In the genomic region with DNA sequence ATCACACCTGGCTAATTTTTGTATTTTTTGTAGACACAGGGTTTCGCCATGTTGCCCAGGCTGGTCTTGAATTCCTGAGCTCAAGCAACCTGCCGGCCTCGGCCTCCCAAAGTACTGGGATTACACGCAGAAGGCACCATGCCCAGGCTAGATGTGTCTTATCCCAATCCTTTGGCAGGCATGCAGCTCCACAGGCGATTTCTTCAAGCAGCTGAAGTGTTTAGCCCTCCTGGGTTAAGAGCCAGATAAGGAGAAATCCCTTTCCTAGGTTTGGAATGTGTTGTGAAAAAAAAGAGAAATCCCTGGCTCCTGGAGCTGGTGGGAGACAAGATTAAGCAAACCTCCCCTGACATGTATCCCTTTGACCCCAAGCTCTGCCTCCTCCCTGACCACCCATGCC, we compare ENCODE assay signal across 12 cellular contexts. TPM values are rescaled to one million over a fixed set of nuclear protein-coding genes. Genes with fewer than 3 reads are reported as not detected.
DNase-seq lines count a peak whose midpoint lies in the region; ATAC-seq and TF ChIP-seq lines count a peak whose summit lies in the region.
"Had no signal": no experiment of that assay in that cellular context is flagged by ENCODE, and none has a peak within 500 bp of the region (broad histone marks: within the 10 kb centered on the region; RNA-seq: fewer than 3 reads in every experiment).

No MANE protein-coding gene starts in this region.

- H3K79me2 ChIP-seq in Loucy (ENCODE audit: insufficient read depth, low read length) (peaks cover 67% of the 10 kb centered on the region), neural progenitor cell (ENCODE audit: low read depth) (peaks cover 29% of the 10 kb centered on the region)

- peak overlapping the region; percentile 69 to 98 (median 77) for H3K4me3 Mint-ChIP-seq in CD8-positive, alpha-beta memory T cell
- H3K4me3 Mint-ChIP-seq in chondrocyte (ENCODE audit: unreplicated experiment), result no peak overlapping the region
- H3K4me3 Mint-ChIP-seq in neural progenitor cell, result peak overlapping the region; percentile 79

- no peaks in the 10 kb centered on the region for H3K9me3 ChIP-seq in CD8-positive, alpha-beta memory T cell (ENCODE audit: low read length)
- H3K9me3 ChIP-seq in Loucy (ENCODE audit: insufficient read depth, low read depth, low read length) (no peaks in the 10 kb centered on the region), neural progenitor cell (ENCODE audit: low read depth) (no peaks in the 10 kb centered on the region)
- H3K9me3 ChIP-seq: ascending aorta had no signal

- H3K27ac ChIP-seq in CD8-positive, alpha-beta memory T cell (ENCODE audit: low read depth, low read length), result peak overlapping the region; percentile 27
- H3K27ac ChIP-seq in neural progenitor cell, result no peak overlapping the region

- H3K4me3 ChIP-seq in CD8-positive, alpha-beta memory T cell (ENCODE audit: low read length), result no peak overlapping the region
- H3K4me3 ChIP-seq in Loucy (ENCODE audit: low read length, poor library complexity, severe bottlenecking) (no peak overlapping the region), neural progenitor cell (no peak overlapping the region)
- H3K4me3 ChIP-seq: ascending aorta had no signal

- H3K4me1 ChIP-seq in CD8-positive, alpha-beta memory T cell (ENCODE audit: insufficient read depth, low read length), result peaks cover 72% of the 10 kb centered on the region
- peaks cover 59% of the 10 kb centered on the region for H3K4me1 ChIP-seq in Loucy (ENCODE audit: insufficient read depth, low read length, poor library complexity, severe bottlenecking)
- peaks cover 47% of the 10 kb centered on the region for H3K4me1 ChIP-seq in neural progenitor cell

- DNase-seq in CD8-positive, alpha-beta memory T cell, result peak in 1 of 5 donors; percentile 18
- no peak for DNase-seq in chondrocyte (ENCODE audit: low spot score)
- peak; percentile 59 for DNase-seq in neural progenitor cell (ENCODE audit: low spot score)
- DNase-seq: Calu3, glutamatergic neuron had no signal

- H3K36me3 ChIP-seq in CD8-positive, alpha-beta memory T cell (ENCODE audit: insufficient read depth, low read length), result no peaks in the 10 kb centered on the region
- H3K36me3 ChIP-seq in Loucy (ENCODE audit: insufficient read depth, low read length), result no peaks in the 10 kb centered on the region
- H3K36me3 ChIP-seq in neural progenitor cell, result no peaks in the 10 kb centered on the region
- H3K36me3 ChIP-seq: ascending aorta had no signal

- H2AFZ ChIP-seq in Loucy (ENCODE audit: low read length) (no peak overlapping the region), neural progenitor cell (replicated peaks) (no peak overlapping the region)

- H3K27me3 Mint-ChIP-seq in CD8-positive, alpha-beta memory T cell, result no peaks in the 10 kb centered on the region
- H3K27me3 Mint-ChIP-seq in chondrocyte (ENCODE audit: low read depth) (peaks cover 2% of the 10 kb centered on the region), neural progenitor cell (ENCODE audit: insufficient read depth, low read depth) (peaks cover 8% of the 10 kb centered on the region)

- no peaks in the 10 kb centered on the region for H3K9me2 ChIP-seq in Loucy (replicated peaks; ENCODE audit: low read depth, low read length)

- H3K9ac ChIP-seq in Loucy (ENCODE audit: low read depth, low read length, poor library complexity, severe bottlenecking) (peak overlapping the region; percentile 58), neural progenitor cell (no peak overlapping the region)

- H4K20me1 ChIP-seq in Loucy (ENCODE audit: insufficient read depth, low read length, poor library complexity, severe bottlenecking) (peaks cover 33% of the 10 kb centered on the region), neural progenitor cell (ENCODE audit: low read depth) (peaks cover 29% of the 10 kb centered on the region)

- POLR2A ChIA-PET in CD8-positive, alpha-beta memory T cell (lab: Charles Lee), result interaction anchor here (0.9 to 4.7 kb wide), 6 partner anchors 8 to 127 kb away, joined by 4 to 25 read pairs (median 10); partner anchors contain the start of genes FDXR and RAB37

- peaks cover 9 to 33% (median 9%) of the 10 kb centered on the region in 3 donors for H3K36me3 Mint-ChIP-seq in CD8-positive, alpha-beta memory T cell
- H3K36me3 Mint-ChIP-seq in chondrocyte (ENCODE audit: low read depth), result no peaks in the 10 kb centered on the region
- H3K36me3 Mint-ChIP-seq in neural progenitor cell, result peaks cover 2% of the 10 kb centered on the region

- H3K27ac Mint-ChIP-seq in CD8-positive, alpha-beta memory T cell, result peak overlapping the region; percentile 62 to 89 (median 86)
- H3K27ac Mint-ChIP-seq in chondrocyte (ENCODE audit: unreplicated experiment) (peak overlapping the region; percentile 59), neural progenitor cell (peak overlapping the region; percentile 67)

- TF ChIP-seq CTCF in Loucy (conservative IDR thresholded peaks at IDR 0.05; ENCODE audit: low read length) (no peak), chondrocyte (IDR thresholded peaks at IDR 0.05) (no peak), neural progenitor cell (IDR thresholded peaks at IDR 0.05) (no peak)

- peaks cover 0 to 2% (median 0%) of the 10 kb centered on the region in 5 donors for H3K9me3 Mint-ChIP-seq in CD8-positive, alpha-beta memory T cell
- no peaks in the 10 kb centered on the region for H3K9me3 Mint-ChIP-seq in chondrocyte (ENCODE audit: low read depth)
- H3K9me3 Mint-ChIP-seq in neural progenitor cell, result no peaks in the 10 kb centered on the region

- CTCF ChIA-PET in CD8-positive, alpha-beta memory T cell (lab: Charles Lee), result interaction anchor here (1.3 to 4.7 kb wide), 9 partner anchors 10 to 116 kb away, joined by 3 to 99 read pairs (median 21); partner anchors contain the start of genes NAT9 and RAB37

- peak overlapping the region; percentile 64 for H3K4me2 ChIP-seq in Loucy (ENCODE audit: low read depth, low read length, poor library complexity, severe bottlenecking)
- peak overlapping the region; percentile 87 for H3K4me2 ChIP-seq in neural progenitor cell

- peaks cover 21% of the 10 kb centered on the region; the same call in 1 of the 2 replicates for H3F3A ChIP-seq in Loucy (ENCODE audit: low read depth)
- peaks cover 40% of the 10 kb centered on the region for H3F3A ChIP-seq in neural progenitor cell (ENCODE audit: low read depth)

- ATAC-seq in HG02870 (IDR thresholded peaks at IDR 0.05; ENCODE audit: unreplicated experiment) (no peak), GM21367 (IDR thresholded peaks at IDR 0.05; ENCODE audit: unreplicated experiment) (no peak), GM21390 (IDR thresholded peaks at IDR 0.05; ENCODE audit: unreplicated experiment) (no peak)
- ATAC-seq: Panc1 had no signal

- peaks cover 58 to 71% (median 65%) of the 10 kb centered on the region in 3 donors for H3K4me1 Mint-ChIP-seq in CD8-positive, alpha-beta memory T cell
- H3K4me1 Mint-ChIP-seq in chondrocyte (ENCODE audit: low read depth) (peaks cover 45% of the 10 kb centered on the region), neural progenitor cell (peaks cover 41% of the 10 kb centered on the region)

- H3K27me3 ChIP-seq in CD8-positive, alpha-beta memory T cell (ENCODE audit: insufficient read depth, low read length, poor library complexity, severe bottlenecking), result no peaks in the 10 kb centered on the region
- H3K27me3 ChIP-seq in Loucy (ENCODE audit: insufficient read depth, low read length, poor library complexity, severe bottlenecking) (peaks cover 7% of the 10 kb centered on the region), neural progenitor cell (no peaks in the 10 kb centered on the region)
- H3K27me3 ChIP-seq: ascending aorta had no signal

RNA-seq across cellular contexts. Expression of gene NHERF1, which starts 2.1 kb away (rescaled TPM):
- total RNA-seq in CD8-positive, alpha-beta memory T cell, result 100 to 1,000 TPM; 131 to 133 TPM
- 674 TPM for polyA plus RNA-seq in CD8-positive, alpha-beta memory T cell
- 98.7 to 108 TPM (median 98.7 TPM) in 3 replicates for total RNA-seq in chondrocyte
- total RNA-seq in neural progenitor cell (ENCODE audit: low replicate concordance), result 27.1 and 63.8 TPM in 2 replicates

RNA-seq across cellular contexts. Expression of gene RAB37, which starts 9.3 kb away (rescaled TPM):
- 1 to 10 TPM; 5.8 to 6.0 TPM for total RNA-seq in CD8-positive, alpha-beta memory T cell
- polyA plus RNA-seq in CD8-positive, alpha-beta memory T cell, result 125 TPM
- total RNA-seq in chondrocyte (0.15 TPM in 1 of 3 replicates, not detected in the others), neural progenitor cell (ENCODE audit: low replicate concordance) (1.5 and 4.3 TPM in 2 replicates)

RNA-seq across cellular contexts. Expression of gene NAT9, which starts 29.8 kb away (rescaled TPM):
- 10 to 100 TPM; 42.7 to 44.5 TPM for total RNA-seq in CD8-positive, alpha-beta memory T cell
- polyA plus RNA-seq in CD8-positive, alpha-beta memory T cell, result 17.1 TPM
- total RNA-seq in chondrocyte (46.8 to 48.9 TPM (median 47.4 TPM) in 3 replicates), neural progenitor cell (ENCODE audit: low replicate concordance) (68.9 and 75.3 TPM in 2 replicates)

RNA-seq across cellular contexts. Expression of gene CD300LF, which starts 33.7 kb away (rescaled TPM):
- total RNA-seq in CD8-positive, alpha-beta memory T cell, result not detected
- not detected for polyA plus RNA-seq in CD8-positive, alpha-beta memory T cell
- total RNA-seq in chondrocyte (not detected in 3 replicates), neural progenitor cell (ENCODE audit: low replicate concordance) (not detected in 2 replicates)
- total RNA-seq: ascending aorta; Calu3; T-helper 2 cell treated with Interferon-gamma antibody and Interleukin-4, amounts not matched to agents 100 ng/mL and 5 ng/mL, for 36 hours had no signal
